19 cellular contexts compared by ENCODE assay signal in genomic region chr1:213094446-213094845, GRCh38.
"Had no signal": no experiment of that assay in that cellular context is flagged by ENCODE, and none has a peak within 500 bp of the region (broad histone marks: within the 10 kb centered on the region; RNA-seq: fewer than 3 reads in every experiment).

No MANE protein-coding gene starts in this region.

- H3K36me3 ChIP-seq: ovary had no signal

- H3K27me3 Mint-ChIP-seq: activated CD8-positive, alpha-beta T cell treated with anti-CD3 and anti-CD28 coated beads for 36 hours; activated naive CD4-positive, alpha-beta T cell treated with anti-CD3 and anti-CD28 coated beads, Interleukin-2, amount 50 U/mL, for 24 hours; naive thymus-derived CD4-positive, alpha-beta T cell; stimulated activated memory B cell treated with anti-CD40 and anti-IgM and Interleukin-4, amounts not matched to agents 10 μg/mL and 1 μg/mL and 100 μg/mL, for 72 hours had no signal

- H3K27ac ChIP-seq: body of pancreas, foreskin keratinocyte, heart right ventricle, ovary had no signal

- H3K4me3 ChIP-seq: body of pancreas, heart right ventricle, lung, mucosa of descending colon, ovary, tibial nerve had no signal

- ATAC-seq: activated CD8-positive, alpha-beta T cell treated with anti-CD3 and anti-CD28 coated beads for 36 hours; activated T-cell treated with anti-CD3 and anti-CD28 coated beads, Interleukin-2, amount 50 U/mL, for 4 hours; body of pancreas; foreskin keratinocyte; heart right ventricle; mucosa of descending colon; naive thymus-derived CD4-positive, alpha-beta T cell; SK-N-SH treated with all-trans-retinoic acid at 6 μM for 48 hours; stimulated activated memory B cell treated with anti-CD40 and anti-IgM and Interleukin-4, amounts not matched to agents 10 μg/mL and 1 μg/mL and 100 μg/mL, for 72 hours had no signal

- H3K9me3 ChIP-seq: body of pancreas, mucosa of descending colon, ovary, tibial nerve had no signal

- DNase-seq: activated CD4-positive, alpha-beta T cell treated with anti-CD3 and anti-CD28 coated beads for 4 hours; activated CD8-positive, alpha-beta T cell treated with anti-CD3 and anti-CD28 coated beads for 36 hours; activated effector memory CD4-positive, alpha-beta T cell treated with Interleukin-2 at 50 U/mL for 16 hours; activated T-cell treated with anti-CD3 and anti-CD28 coated beads, Interleukin-2, amount 50 U/mL, for 4 hours; body of pancreas; central memory CD4-positive, alpha-beta T cell; effector memory CD4-positive, alpha-beta T cell; foreskin keratinocyte; heart right ventricle; mucosa of descending colon; naive thymus-derived CD4-positive, alpha-beta T cell; ovary; stimulated activated CD4-positive, alpha-beta T cell treated with anti-CD3 and anti-CD28 coated beads, Interleukin-2, amount 100 ng/mL, for 48 hours had no signal

- FAIRE-seq: islet of Langerhans had no signal

- H3K4me3 Mint-ChIP-seq: activated CD8-positive, alpha-beta T cell treated with anti-CD3 and anti-CD28 coated beads for 36 hours; activated naive CD4-positive, alpha-beta T cell treated with anti-CD3 and anti-CD28 coated beads, Interleukin-2, amount 50 U/mL, for 24 hours; activated T-cell treated with anti-CD3 and anti-CD28 coated beads, Interleukin-2, amount 50 U/mL, for 4 hours; naive thymus-derived CD4-positive, alpha-beta T cell; stimulated activated memory B cell treated with anti-CD40 and anti-IgM and Interleukin-4, amounts not matched to agents 10 μg/mL and 1 μg/mL and 100 μg/mL, for 72 hours had no signal

- H3K27ac Mint-ChIP-seq: activated CD8-positive, alpha-beta T cell treated with anti-CD3 and anti-CD28 coated beads for 36 hours; activated naive CD4-positive, alpha-beta T cell treated with anti-CD3 and anti-CD28 coated beads, Interleukin-2, amount 50 U/mL, for 24 hours; stimulated activated memory B cell treated with anti-CD40 and anti-IgM and Interleukin-4, amounts not matched to agents 10 μg/mL and 1 μg/mL and 100 μg/mL, for 72 hours had no signal

- H3K27me3 ChIP-seq: body of pancreas, foreskin keratinocyte, heart right ventricle, ovary, tibial nerve had no signal

- H3K9me3 Mint-ChIP-seq: activated CD8-positive, alpha-beta T cell treated with anti-CD3 and anti-CD28 coated beads for 36 hours; activated naive CD4-positive, alpha-beta T cell treated with anti-CD3 and anti-CD28 coated beads, Interleukin-2, amount 50 U/mL, for 24 hours; activated T-cell treated with anti-CD3 and anti-CD28 coated beads, Interleukin-2, amount 50 U/mL, for 4 hours; stimulated activated memory B cell treated with anti-CD40 and anti-IgM and Interleukin-4, amounts not matched to agents 10 μg/mL and 1 μg/mL and 100 μg/mL, for 72 hours had no signal

- H3K4me1 Mint-ChIP-seq: stimulated activated memory B cell treated with anti-CD40 and anti-IgM and Interleukin-4, amounts not matched to agents 10 μg/mL and 1 μg/mL and 100 μg/mL, for 72 hours had no signal

- H3K4me1 ChIP-seq: body of pancreas, foreskin keratinocyte, heart right ventricle had no signal
